ENCODE assay signal across 9 cellular contexts in the genomic region with DNA sequence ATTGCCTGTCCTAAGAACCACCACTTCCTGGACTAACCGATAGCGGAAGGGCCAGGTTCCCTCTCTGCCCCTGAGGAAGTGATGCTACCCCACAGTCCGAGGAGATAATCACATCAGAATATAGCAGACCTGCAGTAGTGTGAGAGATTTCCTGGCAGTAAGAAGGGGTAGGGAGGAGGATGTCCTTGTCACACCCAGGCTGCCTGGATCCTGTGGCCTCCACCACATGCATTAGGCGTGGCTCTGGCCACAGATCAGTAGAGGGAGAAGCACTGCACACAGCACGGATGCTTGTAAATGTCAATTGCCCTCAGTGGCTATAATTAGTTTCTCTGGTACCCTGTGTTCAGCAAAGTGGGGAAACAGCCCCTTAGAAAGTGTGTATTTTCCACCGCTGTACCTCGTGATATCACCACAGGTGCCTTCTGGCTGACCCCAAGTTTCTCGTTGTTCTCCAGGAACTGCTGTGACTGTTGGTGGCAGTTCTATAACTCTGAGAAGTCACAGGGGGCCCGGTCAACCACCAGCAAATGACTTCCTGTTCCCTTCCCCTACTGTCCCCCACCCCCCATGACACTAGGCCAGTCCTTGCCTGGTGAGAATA.
DNase-seq lines count a peak whose midpoint lies in the region; ATAC-seq and TF ChIP-seq lines count a peak whose summit lies in the region.
"Had no signal": no experiment of that assay in that cellular context is flagged by ENCODE, and none has a peak within 500 bp of the region (broad histone marks: within the 10 kb centered on the region; RNA-seq: fewer than 3 reads in every experiment).

No MANE protein-coding gene starts in this region.

- no peaks in the 10 kb centered on the region for H3K9me3 ChIP-seq in upper lobe of right lung

- peak overlapping the region; percentile 40 for H3K4me3 Mint-ChIP-seq in activated naive CD8-positive, alpha-beta T cell

- H3K27ac ChIP-seq in upper lobe of right lung, result no peak overlapping the region

- H3K27me3 Mint-ChIP-seq in activated naive CD8-positive, alpha-beta T cell, result no peaks in the 10 kb centered on the region

- H3K27ac Mint-ChIP-seq in activated naive CD8-positive, alpha-beta T cell, result peak overlapping the region; percentile 89

- H3K4me1 Mint-ChIP-seq in activated naive CD8-positive, alpha-beta T cell (ENCODE audit: low read depth), result peaks cover 79% of the 10 kb centered on the region

- H3K36me3 Mint-ChIP-seq in activated naive CD8-positive, alpha-beta T cell, result peaks cover 9% of the 10 kb centered on the region

- H3K4me3 ChIP-seq in upper lobe of right lung, result no peak overlapping the region

- peak; percentile 70 for ATAC-seq in GM21360 (IDR thresholded peaks at IDR 0.05; ENCODE audit: unreplicated experiment)
- peak; percentile 57 for ATAC-seq in HG03558 (IDR thresholded peaks at IDR 0.05; ENCODE audit: extremely low read depth, unreplicated experiment)
- peak; percentile 68 for ATAC-seq in upper lobe of right lung
- ATAC-seq in omental fat pad (ENCODE audit: low FRiP score), result no peak
- ATAC-seq: HCT116 had no signal

- intact Hi-C loops in upper lobe of right lung (cut with DNase I), result no loop called here

- no peaks in the 10 kb centered on the region for H3K36me3 ChIP-seq in upper lobe of right lung

- peaks cover 18% of the 10 kb centered on the region for H3K4me1 ChIP-seq in upper lobe of right lung

- no peak for TF ChIP-seq CTCF in GM10266 (IDR thresholded peaks at IDR 0.05; ENCODE audit: control insufficient read depth, insufficient read depth, low read depth, missing control alignments)
- no peak for TF ChIP-seq CTCF in upper lobe of right lung (IDR thresholded peaks at IDR 0.05)
- TF ChIP-seq CTCF in omental fat pad (IDR thresholded peaks at IDR 0.05), result no peak

- peak; percentile 63 for DNase-seq in GM10266 (ENCODE audit: extremely low spot score)
- no peak for DNase-seq in upper lobe of right lung
- no peak for DNase-seq in NCI-H2107 treated with DMSO at 0.1 percent for 48 hours (lab: John Stamatoyannopoulos, UW; ENCODE audit: unreplicated experiment)
- no peak for DNase-seq in NCI-H2081 treated with DMSO at 0.1 percent for 48 hours (lab: John Stamatoyannopoulos, UW)
- DNase-seq in omental fat pad (ENCODE audit: low spot score), result no peak

- H3K9me3 Mint-ChIP-seq in activated naive CD8-positive, alpha-beta T cell (ENCODE audit: low read depth), result no peaks in the 10 kb centered on the region

- no peaks in the 10 kb centered on the region for H3K27me3 ChIP-seq in upper lobe of right lung
